Comparison of ENCODE assay signal across 8 cellular contexts in genomic region chr1:201506092-201506491, GRCh38. TPM values are rescaled to one million over a fixed set of nuclear protein-coding genes. Genes with fewer than 3 reads are reported as not detected.
A peak's percentile ranks its signal among the peaks of the same experiment; 100 is the strongest.
DNase-seq lines count a peak whose midpoint lies in the region; ATAC-seq, FAIRE-seq and TF ChIP-seq lines count a peak whose summit lies in the region.

No MANE protein-coding gene starts in this region.

- DNase-seq in DND-41: no peak
- DNase-seq in Panc1 (ENCODE audit: low read depth, low spot score): no peak
- DNase-seq in epithelial cell of prostate (ENCODE audit: low read depth, low spot score): no peak
- DNase-seq in prostate gland (ENCODE audit: low spot score): no peak
- no peak for DNase-seq in DMS 273 (lab: John Stamatoyannopoulos, UW; ENCODE audit: unreplicated experiment)
- DNase-seq in germinal center (ENCODE audit: low spot score): no peak
- no peak for DNase-seq in superior temporal gyrus (ENCODE audit: extremely low spot score)
- DNase-seq in RCC 7860 (ENCODE audit: low spot score): no peak

- intact Hi-C loops in Panc1 (cut with micrococcal nuclease; ENCODE audit: unreplicated experiment): no loop called here
- intact Hi-C loops in prostate gland (cut with DNase I): no loop called here

- H3K4me2 ChIP-seq in DND-41 (ENCODE audit: insufficient read depth, low read length): peak overlapping the region; percentile 75

- H3K79me2 ChIP-seq in DND-41 (ENCODE audit: insufficient read depth, low read length): peaks cover 47% of the 10 kb centered on the region

- H3K4me1 ChIP-seq in DND-41 (ENCODE audit: insufficient read depth, low read length): peaks cover 33% of the 10 kb centered on the region
- peaks cover 46% of the 10 kb centered on the region for H3K4me1 ChIP-seq in Panc1 (ENCODE audit: control insufficient read depth, insufficient read depth, low read length)
- peaks cover 14% of the 10 kb centered on the region for H3K4me1 ChIP-seq in prostate gland (replicated peaks)

- peaks cover 10% of the 10 kb centered on the region for H4K20me1 ChIP-seq in DND-41 (ENCODE audit: insufficient read depth, low read length)

- H2AFZ ChIP-seq in DND-41 (ENCODE audit: low read depth, low read length): peak overlapping the region; percentile 72

- H3K36me3 ChIP-seq in DND-41 (ENCODE audit: insufficient read depth, low read length) (0 out of 2 replicates have a peak, but pooled peaks cover 6% of the 10 kb centered on the region), Panc1 (ENCODE audit: control insufficient read depth, insufficient read depth, low read length) (no peaks in the 10 kb centered on the region), prostate gland (no peaks in the 10 kb centered on the region)

- H3K9ac ChIP-seq in DND-41 (ENCODE audit: low read depth, low read length): peak overlapping the region; percentile 84

- POLR2A ChIA-PET in Panc1 (lab: Charles Lee): no interaction called here

- BruUV-seq in Panc1 (replicated peaks; lab: Mats Ljungman, UMichigan): TSS peak; percentile 66

- no peak for TF ChIP-seq POLR2A in prostate gland (IDR thresholded peaks at IDR 0.05)

- ATAC-seq in DND-41 (ENCODE audit: insufficient read depth, low read depth) (no peak), Panc1 (no peak)

- TF ChIP-seq CTCF in DND-41 (IDR thresholded peaks at IDR 0.05; ENCODE audit: borderline replicate concordance, extremely low read depth, low read length, poor library complexity, severe bottlenecking) (no peak), Panc1 (IDR thresholded peaks at IDR 0.05) (no peak), prostate gland (IDR thresholded peaks at IDR 0.05) (no peak)

- no peaks in the 10 kb centered on the region for H3K27me3 ChIP-seq in DND-41 (ENCODE audit: insufficient read depth, low read length, poor library complexity)
- H3K27me3 ChIP-seq in Panc1 (ENCODE audit: control insufficient read depth, insufficient read depth, low read length): no peaks in the 10 kb centered on the region
- no peaks in the 10 kb centered on the region for H3K27me3 ChIP-seq in prostate gland (replicated peaks; ENCODE audit: insufficient read depth)

- in situ Hi-C loops in Panc1 (cut with HindIII; ENCODE audit: low pct_unique_long_range_greater_than_20kb, low sequenced_read_pairs): no loop called here

- H3K4me3 ChIP-seq in DND-41 (ENCODE audit: low read depth in 1 of 2, low read length in 2 of 2) (peak overlapping the region; percentile 38 to 66; a peak in 3 of 4 replicates), Panc1 (ENCODE audit: low read depth in 2 of 2, low read length in 2 of 2) (peak overlapping the region; percentile 67 to 76), prostate gland (peak overlapping the region; percentile 70 to 76)

- WGBS in prostate gland: 5% methylated on average over 3 of the region's 3 CpGs

- no peak for FAIRE-seq in RCC 7860 (lab: Jason Lieb, UNC)

- H3K27ac ChIP-seq in DND-41 (ENCODE audit: low read length) (peak overlapping the region; percentile 71), Panc1 (ENCODE audit: low read length) (peak overlapping the region; percentile 89), epithelial cell of prostate (peak overlapping the region; percentile 90), prostate gland (peak overlapping the region; percentile 91 to 96)

- CTCF ChIA-PET in Panc1 (lab: Charles Lee): no interaction called here

- no peaks in the 10 kb centered on the region for H3K9me3 ChIP-seq in DND-41 (ENCODE audit: insufficient read depth, low read length, severe bottlenecking)
- H3K9me3 ChIP-seq in Panc1 (ENCODE audit: control insufficient read depth, insufficient read depth, low read depth, low read length): no peaks in the 10 kb centered on the region
- no peaks in the 10 kb centered on the region for H3K9me3 ChIP-seq in prostate gland

RNA-seq across cellular contexts. Expression of gene CSRP1, which starts 0.8 kb away (rescaled TPM):
- 94.4 TPM for total RNA-seq in Panc1 (2021; ENCODE audit: unreplicated experiment)
- polyA plus RNA-seq in Panc1 (2012; ENCODE audit: insufficient read length): 136 TPM
- 1,000 to 10,000 TPM; 1,117 to 1,634 TPM for total RNA-seq in prostate gland

RNA-seq across cellular contexts. Expression of gene NAV1, which starts 32.8 kb away (rescaled TPM):
- total RNA-seq in Panc1 (2021; ENCODE audit: unreplicated experiment): 29.0 TPM
- polyA plus RNA-seq in Panc1 (2012; ENCODE audit: insufficient read length): 15.2 TPM
- total RNA-seq in prostate gland: 10 to 100 TPM; 13.1 to 29.1 TPM

RNA-seq across cellular contexts. Expression of gene PHLDA3, which starts 37.1 kb away (rescaled TPM):
- total RNA-seq in Panc1 (2021; ENCODE audit: unreplicated experiment) (12.3 TPM), prostate gland (10 to 100 TPM; 49.7 to 73.9 TPM)
- polyA plus RNA-seq in Panc1 (2012; ENCODE audit: insufficient read length): 11.3 TPM

Comparison
In these comparisons a context has a peak if more than half of its experiments do, and no peak if none do; other contexts are left out.
1. RNA of gene CSRP1, which starts 0.8 kb away (total RNA-seq): 1,117 to 1,634 TPM in prostate gland; 94.4 TPM in Panc1 (single experiment); every median in the first group is over 10 times any median in the second.
2. Peak in every context shown above with its lines, with median percentiles within 50 percentile points of each other: H3K27ac ChIP-seq and H3K4me3 ChIP-seq.